ENCODE assay signal across 14 cellular contexts in the genomic region with DNA sequence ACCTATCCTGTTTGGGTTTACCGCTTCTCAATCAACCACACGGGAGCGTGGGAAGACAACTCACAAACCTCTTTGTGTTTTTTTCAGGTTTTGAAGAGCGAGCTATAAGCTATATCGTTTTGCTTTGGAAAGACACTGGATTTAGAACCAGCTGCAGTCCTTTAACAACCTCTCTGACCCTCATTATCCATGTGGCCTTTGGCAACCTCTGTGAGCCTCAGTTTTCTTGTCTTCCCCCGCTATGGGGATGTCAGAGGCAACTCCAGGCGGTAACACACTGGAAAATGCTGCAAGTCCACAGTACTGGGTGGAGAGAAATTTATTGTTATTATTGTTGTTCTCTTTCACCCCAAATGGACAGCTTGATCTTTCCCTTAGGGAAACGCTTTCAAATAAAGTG.
A peak's percentile ranks its signal among the peaks of the same experiment; 100 is the strongest.
DNase-seq lines count a peak whose midpoint lies in the region; ATAC-seq and TF ChIP-seq lines count a peak whose summit lies in the region.
"Had no signal": no experiment of that assay in that cellular context is flagged by ENCODE, and none has a peak within 500 bp of the region (broad histone marks: within the 10 kb centered on the region; RNA-seq: fewer than 3 reads in every experiment).

No MANE protein-coding gene starts in this region.

- H3K27ac ChIP-seq in gastroesophageal sphincter (peak overlapping the region in 3 of 4 donors; percentile 24 to 82 (median 48)), rectal smooth muscle tissue (ENCODE audit: low read depth, low read length) (peak overlapping the region; percentile 15), vagina (peak overlapping the region; percentile 92)

- TF ChIP-seq CTCF in gastroesophageal sphincter (IDR thresholded peaks at IDR 0.05), result no peak
- TF ChIP-seq CTCF in vagina (IDR thresholded peaks at IDR 0.05), result no peak

- peaks cover 0 to 39% (median 12%) of the 10 kb centered on the region in 3 donors for H3K4me1 ChIP-seq in gastroesophageal sphincter
- peaks cover 11% of the 10 kb centered on the region for H3K4me1 ChIP-seq in rectal smooth muscle tissue (ENCODE audit: control insufficient read depth, insufficient read depth, low read length)
- peaks cover 51% of the 10 kb centered on the region for H3K4me1 ChIP-seq in vagina

- H3K4me3 Mint-ChIP-seq in activated CD4-positive, alpha-beta T cell treated with anti-CD3 and anti-CD28 coated beads, Interleukin-2, amount 10 ng/mL, durations not matched to agents 24 days and 14 days, result no peak overlapping the region

- H3K9me3 ChIP-seq in gastroesophageal sphincter (no peaks in the 10 kb centered on the region), vagina (no peaks in the 10 kb centered on the region)

- no peak overlapping the region for H3K27ac Mint-ChIP-seq in activated CD4-positive, alpha-beta T cell treated with anti-CD3 and anti-CD28 coated beads, Interleukin-2, amount 10 ng/mL, durations not matched to agents 24 days and 14 days

- no peaks in the 10 kb centered on the region for H3K36me3 Mint-ChIP-seq in activated CD4-positive, alpha-beta T cell treated with anti-CD3 and anti-CD28 coated beads, Interleukin-2, amount 10 ng/mL, durations not matched to agents 24 days and 14 days (ENCODE audit: low read depth)

- WGBS in gastroesophageal sphincter (ENCODE audit: low coverage in 1 of 2), 2 donors, result 82 to 84% methylated on average over 3 to 7 of the region's 8 CpGs

- H3K36me3 ChIP-seq in gastroesophageal sphincter, result no peaks in the 10 kb centered on the region
- H3K36me3 ChIP-seq in rectal smooth muscle tissue (ENCODE audit: control insufficient read depth, insufficient read depth, low read length), result no peaks in the 10 kb centered on the region
- H3K36me3 ChIP-seq in vagina, result no peaks in the 10 kb centered on the region

- no peaks in the 10 kb centered on the region for H3K27me3 Mint-ChIP-seq in activated CD4-positive, alpha-beta T cell treated with anti-CD3 and anti-CD28 coated beads, Interleukin-2, amount 10 ng/mL, durations not matched to agents 24 days and 14 days

- peak; percentile 45 for DNase-seq in activated CD4-positive, alpha-beta T cell treated with anti-CD3 and anti-CD28 coated beads, Interleukin-2, amount 10 ng/mL, durations not matched to agents 24 days and 14 days
- no peak for DNase-seq in activated CD4-positive, alpha-beta T cell treated with anti-CD3 and anti-CD28 coated beads, Interleukin-2, amount 50 U/mL, for 4 hours
- DNase-seq in vagina (ENCODE audit: extremely low spot score in 2 of 2), result no peak
- no peak for DNase-seq in SKM-1 (lab: John Stamatoyannopoulos, UW; ENCODE audit: unreplicated experiment)
- no peak for DNase-seq in NCI-H82 (lab: John Stamatoyannopoulos, UW)
- no peak for DNase-seq in stimulated activated CD4-positive, alpha-beta T cell treated with anti-CD3 and anti-CD28 coated beads, Interleukin-15, amount 100 ng/mL, for 24 hours
- DNase-seq: C1 segment of cervical spinal cord, NCI-H1436 treated with DMSO at 0.1 percent for 48 hours, NCI-H2081, NCI-H226, NCI-H526 treated with DMSO at 0.1 percent for 48 hours, PC-3 had no signal

- TF ChIP-seq EP300 in gastroesophageal sphincter (IDR thresholded peaks at IDR 0.05), result no peak

- H3K9me3 Mint-ChIP-seq in activated CD4-positive, alpha-beta T cell treated with anti-CD3 and anti-CD28 coated beads, Interleukin-2, amount 10 ng/mL, durations not matched to agents 24 days and 14 days, result peaks cover 11% of the 10 kb centered on the region

- no peak overlapping the region for H3K4me3 ChIP-seq in gastroesophageal sphincter
- no peak overlapping the region for H3K4me3 ChIP-seq in rectal smooth muscle tissue (ENCODE audit: low read length)
- H3K4me3 ChIP-seq in vagina, result no peak overlapping the region

- TF ChIP-seq POLR2A in gastroesophageal sphincter (IDR thresholded peaks at IDR 0.05) (no peak), vagina (IDR thresholded peaks at IDR 0.05) (no peak)

- intact Hi-C loops in activated CD4-positive, alpha-beta T cell treated with anti-CD3 and anti-CD28 coated beads, Interleukin-2, amount 10 ng/mL, durations not matched to agents 24 days and 14 days (cut with micrococcal nuclease), result no loop called here
- intact Hi-C loops in vagina (cut with DNase I), result no loop called here

- no peaks in the 10 kb centered on the region for H3K4me1 Mint-ChIP-seq in activated CD4-positive, alpha-beta T cell treated with anti-CD3 and anti-CD28 coated beads, Interleukin-2, amount 10 ng/mL, durations not matched to agents 24 days and 14 days

- ATAC-seq in gastroesophageal sphincter, result no peak
- ATAC-seq: PC-3 had no signal

- no peak overlapping the region for H3K9ac ChIP-seq in rectal smooth muscle tissue (ENCODE audit: low read length)

- no peaks in the 10 kb centered on the region for H3K27me3 ChIP-seq in gastroesophageal sphincter
- H3K27me3 ChIP-seq in rectal smooth muscle tissue (ENCODE audit: control insufficient read depth, insufficient read depth, low read length), result no peaks in the 10 kb centered on the region
- no peaks in the 10 kb centered on the region for H3K27me3 ChIP-seq in vagina

Comparison
In these comparisons a context has a peak if more than half of its experiments do, and no peak if none do; other contexts are left out.
1. H3K27ac ChIP-seq: peak in every context shown above with its lines; median percentile 92 in vagina; 48 in gastroesophageal sphincter; 15 in rectal smooth muscle tissue.